ENCODE assay signal across 33 cellular contexts in the genomic region with DNA sequence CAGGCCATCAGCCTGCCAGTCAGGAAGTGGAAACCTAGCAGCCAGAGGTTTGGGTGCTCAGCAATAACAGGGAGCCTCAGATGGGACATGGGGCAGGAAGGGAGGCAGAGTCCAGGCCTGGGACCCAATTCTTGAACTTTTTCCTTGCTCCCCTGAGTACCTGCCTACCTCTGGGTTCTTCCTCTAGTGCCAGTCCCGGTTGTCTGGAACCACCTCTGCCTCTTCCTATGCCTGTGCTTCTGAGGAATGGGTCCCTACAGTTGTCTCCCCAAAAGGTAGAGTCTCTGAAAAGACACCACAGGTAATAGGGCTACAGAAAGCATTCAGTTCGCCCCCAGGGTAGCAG.
"Had no signal": no experiment of that assay in that cellular context is flagged by ENCODE, and none has a peak within 500 bp of the region (broad histone marks: within the 10 kb centered on the region; RNA-seq: fewer than 3 reads in every experiment).

No MANE protein-coding gene starts in this region.

- H3K27me3 ChIP-seq: body of pancreas, brain microvascular endothelial cell had no signal

- H3K4me1 ChIP-seq: body of pancreas, breast epithelium had no signal

- H3K27ac Mint-ChIP-seq: activated B cell treated with CpG ODN at 0.5 μM for 24 hours; activated CD4-positive, alpha-beta memory T cell treated with anti-CD3 and anti-CD28 coated beads for 36 hours; activated CD4-positive, alpha-beta T cell treated with anti-CD3 and anti-CD28 coated beads, Interleukin-2, amount 10 ng/mL, durations not matched to agents 24 days and 14 days; activated CD8-positive, alpha-beta T cell treated with anti-CD3 and anti-CD28 coated beads for 36 hours; activated naive CD4-positive, alpha-beta T cell treated with anti-CD3 and anti-CD28 coated beads, Interleukin-2, amount 10 ng/mL, durations not matched to agents 7 days and 5 days; activated naive CD4-positive, alpha-beta T cell treated with anti-CD3 and anti-CD28 coated beads, Interleukin-2, amount 50 U/mL, for 24 hours; activated naive CD8-positive, alpha-beta T cell; activated naive CD8-positive, alpha-beta T cell treated with anti-CD3 and anti-CD28 coated beads, Interleukin-2, amount 10 ng/mL, durations not matched to agents 7 days and 5 days; activated naive CD8-positive, alpha-beta T cell treated with anti-CD3 and anti-CD28 coated beads, Interleukin-2, amount 50 U/mL, for 24 hours; activated T-cell treated with anti-CD3 and anti-CD28 coated beads, Interleukin-2, amount 50 U/mL, for 72 hours; activated T-helper 1 cell treated with anti-CD3 and anti-CD28 coated beads, Interleukin-12 subunit alpha, Interleukin-12 subunit beta, Interleukin-2, Interleukin-4 antibody, amounts not matched to agents 30 ng/mL and 10 ng/mL and 1 ng/mL, durations not matched to agents 14 hours and 24 hours and 36 hours; activated T-helper 17 cell treated with anti-CD3 and anti-CD28 coated beads, Interleukin-2, amount 50 U/mL, for 72 hours; T-helper 1 cell treated with Interleukin-12 subunit alpha and Interleukin-12 subunit beta and Interleukin-4 antibody, amounts not matched to agents 30 μg/mL and 1 μg/mL, for 36 hours; T-helper 2 cell treated with Interferon-gamma antibody and Interleukin-4, amounts not matched to agents 5 μg/mL and 100 μg/mL, for 36 hours had no signal

- H3K36me3 ChIP-seq: brain microvascular endothelial cell, breast epithelium had no signal

- H3K4me1 Mint-ChIP-seq: activated B cell treated with CpG ODN at 0.5 μM for 24 hours; activated CD4-positive, alpha-beta T cell treated with anti-CD3 and anti-CD28 coated beads, Interleukin-2, amount 10 ng/mL, durations not matched to agents 24 days and 14 days; activated naive CD4-positive, alpha-beta T cell treated with anti-CD3 and anti-CD28 coated beads, Interleukin-2, amount 10 ng/mL, durations not matched to agents 7 days and 5 days; activated naive CD4-positive, alpha-beta T cell treated with anti-CD3 and anti-CD28 coated beads, Interleukin-2, amount 50 U/mL, for 24 hours; activated naive CD8-positive, alpha-beta T cell treated with anti-CD3 and anti-CD28 coated beads, Interleukin-2, amount 50 U/mL, for 24 hours; activated T-helper 17 cell treated with anti-CD3 and anti-CD28 coated beads, Interleukin-2, amount 50 U/mL, for 72 hours had no signal

- DNase-seq: activated B cell treated with CpG ODN at 0.5 μM for 24 hours; activated CD4-positive, alpha-beta memory T cell treated with anti-CD3 and anti-CD28 coated beads for 36 hours; activated CD4-positive, alpha-beta T cell treated with anti-CD3 and anti-CD28 coated beads for 4 hours; activated CD4-positive, alpha-beta T cell treated with anti-CD3 and anti-CD28 coated beads, Interleukin-2, amount 10 ng/mL, durations not matched to agents 24 days and 14 days; activated CD4-positive, alpha-beta T cell treated with anti-CD3 and anti-CD28 coated beads, Interleukin-2, amount 50 U/mL, for 1 hour; activated CD4-positive, alpha-beta T cell treated with anti-CD3 and anti-CD28 coated beads, Interleukin-2, amount 50 U/mL, for 4 hours; activated CD4-positive, CD25-positive, alpha-beta regulatory T cell treated with anti-CD3 and anti-CD28 coated beads, Interleukin-2, amount 50 U/mL, for 72 hours; activated CD8-positive, alpha-beta memory T cell treated with anti-CD3 and anti-CD28 coated beads, Interleukin-2, amount 50 U/mL, for 4 hours; activated CD8-positive, alpha-beta T cell treated with anti-CD3 and anti-CD28 coated beads for 36 hours; activated effector memory CD4-positive, alpha-beta T cell treated with anti-CD3 and anti-CD28 coated beads, Interleukin-2, amount 50 U/mL, for 16 hours; activated gamma-delta T cell treated with Interleukin-2 at 50 U/mL for 16 hours; activated naive CD4-positive, alpha-beta T cell treated with anti-CD3 and anti-CD28 coated beads, Interleukin-2, amount 10 ng/mL, durations not matched to agents 7 days and 5 days; activated naive CD4-positive, alpha-beta T cell treated with Interleukin-2 at 50 U/mL for 16 hours; activated naive CD8-positive, alpha-beta T cell treated with anti-CD3 and anti-CD28 coated beads, Interleukin-2, amount 10 ng/mL, durations not matched to agents 7 days and 5 days; activated naive CD8-positive, alpha-beta T cell treated with anti-CD3 and anti-CD28 coated beads, Interleukin-2, amount 50 U/mL, for 24 hours; activated T-cell treated with anti-CD3 and anti-CD28 coated beads for 4 hours; activated T-cell treated with anti-CD3 and anti-CD28 coated beads, Interleukin-2, amount 50 U/mL, for 1 hour; activated T-cell treated with anti-CD3 and anti-CD28 coated beads, Interleukin-2, amount 50 U/mL, for 4 hours; activated T-cell treated with anti-CD3 and anti-CD28 coated beads, Interleukin-2, amount 50 U/mL, for 72 hours; body of pancreas; brain microvascular endothelial cell; central memory CD4-positive, alpha-beta T cell; T-helper 1 cell; T-helper 2 cell; T-helper 9 cell had no signal

- H3K4me3 Mint-ChIP-seq: activated B cell treated with CpG ODN at 0.5 μM for 24 hours; activated CD4-positive, alpha-beta memory T cell treated with anti-CD3 and anti-CD28 coated beads for 36 hours; activated CD4-positive, alpha-beta T cell treated with anti-CD3 and anti-CD28 coated beads, Interleukin-2, amount 10 ng/mL, durations not matched to agents 24 days and 14 days; activated CD8-positive, alpha-beta T cell treated with anti-CD3 and anti-CD28 coated beads for 36 hours; activated naive CD4-positive, alpha-beta T cell treated with anti-CD3 and anti-CD28 coated beads, Interleukin-2, amount 10 ng/mL, durations not matched to agents 7 days and 5 days; activated naive CD4-positive, alpha-beta T cell treated with anti-CD3 and anti-CD28 coated beads, Interleukin-2, amount 50 U/mL, for 24 hours; activated naive CD8-positive, alpha-beta T cell; activated naive CD8-positive, alpha-beta T cell treated with anti-CD3 and anti-CD28 coated beads, Interleukin-2, amount 10 ng/mL, durations not matched to agents 7 days and 5 days; activated naive CD8-positive, alpha-beta T cell treated with anti-CD3 and anti-CD28 coated beads, Interleukin-2, amount 50 U/mL, for 24 hours; activated T-cell treated with anti-CD3 and anti-CD28 coated beads, Interleukin-2, amount 50 U/mL, for 4 hours; activated T-cell treated with anti-CD3 and anti-CD28 coated beads, Interleukin-2, amount 50 U/mL, for 72 hours; activated T-helper 1 cell treated with anti-CD3 and anti-CD28 coated beads, Interleukin-12 subunit alpha, Interleukin-12 subunit beta, Interleukin-2, Interleukin-4 antibody, amounts not matched to agents 30 ng/mL and 10 ng/mL and 1 ng/mL, durations not matched to agents 14 hours and 24 hours and 36 hours; activated T-helper 17 cell treated with anti-CD3 and anti-CD28 coated beads, Interleukin-2, amount 50 U/mL, for 72 hours; T-helper 1 cell treated with Interleukin-12 subunit alpha and Interleukin-12 subunit beta and Interleukin-4 antibody, amounts not matched to agents 30 μg/mL and 1 μg/mL, for 36 hours; T-helper 2 cell treated with Interferon-gamma antibody and Interleukin-4, amounts not matched to agents 5 μg/mL and 100 μg/mL, for 36 hours had no signal

- H3K27ac ChIP-seq: body of pancreas, brain microvascular endothelial cell, breast epithelium, VCaP had no signal

- ATAC-seq: activated CD8-positive, alpha-beta T cell treated with anti-CD3 and anti-CD28 coated beads for 36 hours; activated naive CD8-positive, alpha-beta T cell treated with anti-CD3 and anti-CD28 coated beads, Interleukin-2, amount 50 U/mL, for 24 hours; activated T-cell treated with anti-CD3 and anti-CD28 coated beads, Interleukin-2, amount 50 U/mL, for 4 hours; activated T-cell treated with anti-CD3 and anti-CD28 coated beads, Interleukin-2, amount 50 U/mL, for 72 hours; activated T-helper 17 cell treated with anti-CD3 and anti-CD28 coated beads, Interleukin-2, amount 50 U/mL, for 72 hours; body of pancreas had no signal

- H3K36me3 Mint-ChIP-seq: activated CD4-positive, alpha-beta memory T cell treated with anti-CD3 and anti-CD28 coated beads for 36 hours; activated naive CD4-positive, alpha-beta T cell treated with anti-CD3 and anti-CD28 coated beads, Interleukin-2, amount 10 ng/mL, durations not matched to agents 7 days and 5 days; activated naive CD4-positive, alpha-beta T cell treated with anti-CD3 and anti-CD28 coated beads, Interleukin-2, amount 50 U/mL, for 24 hours; activated naive CD8-positive, alpha-beta T cell; activated naive CD8-positive, alpha-beta T cell treated with anti-CD3 and anti-CD28 coated beads, Interleukin-2, amount 10 ng/mL, durations not matched to agents 7 days and 5 days had no signal

- H3K4me3 ChIP-seq: body of pancreas, breast epithelium had no signal

- H3K9me3 ChIP-seq: body of pancreas, breast epithelium had no signal

- H3K27me3 Mint-ChIP-seq: activated CD4-positive, alpha-beta memory T cell treated with anti-CD3 and anti-CD28 coated beads for 36 hours; activated CD4-positive, alpha-beta T cell treated with anti-CD3 and anti-CD28 coated beads, Interleukin-2, amount 10 ng/mL, durations not matched to agents 24 days and 14 days; activated CD8-positive, alpha-beta T cell treated with anti-CD3 and anti-CD28 coated beads for 36 hours; activated naive CD4-positive, alpha-beta T cell treated with anti-CD3 and anti-CD28 coated beads, Interleukin-2, amount 10 ng/mL, durations not matched to agents 7 days and 5 days; activated naive CD8-positive, alpha-beta T cell; activated naive CD8-positive, alpha-beta T cell treated with anti-CD3 and anti-CD28 coated beads, Interleukin-2, amount 10 ng/mL, durations not matched to agents 7 days and 5 days; activated naive CD8-positive, alpha-beta T cell treated with anti-CD3 and anti-CD28 coated beads, Interleukin-2, amount 50 U/mL, for 24 hours; activated T-helper 17 cell treated with anti-CD3 and anti-CD28 coated beads, Interleukin-2, amount 50 U/mL, for 72 hours had no signal

- H3K9me3 Mint-ChIP-seq: activated B cell treated with CpG ODN at 0.5 μM for 24 hours; activated CD4-positive, alpha-beta memory T cell treated with anti-CD3 and anti-CD28 coated beads for 36 hours; activated CD4-positive, alpha-beta T cell treated with anti-CD3 and anti-CD28 coated beads, Interleukin-2, amount 10 ng/mL, durations not matched to agents 24 days and 14 days; activated CD8-positive, alpha-beta T cell treated with anti-CD3 and anti-CD28 coated beads for 36 hours; activated naive CD4-positive, alpha-beta T cell treated with anti-CD3 and anti-CD28 coated beads, Interleukin-2, amount 10 ng/mL, durations not matched to agents 7 days and 5 days; activated naive CD4-positive, alpha-beta T cell treated with anti-CD3 and anti-CD28 coated beads, Interleukin-2, amount 50 U/mL, for 24 hours; activated naive CD8-positive, alpha-beta T cell treated with anti-CD3 and anti-CD28 coated beads, Interleukin-2, amount 10 ng/mL, durations not matched to agents 7 days and 5 days; activated naive CD8-positive, alpha-beta T cell treated with anti-CD3 and anti-CD28 coated beads, Interleukin-2, amount 50 U/mL, for 24 hours; activated T-cell treated with anti-CD3 and anti-CD28 coated beads, Interleukin-2, amount 50 U/mL, for 4 hours; activated T-cell treated with anti-CD3 and anti-CD28 coated beads, Interleukin-2, amount 50 U/mL, for 72 hours; activated T-helper 1 cell treated with anti-CD3 and anti-CD28 coated beads, Interleukin-12 subunit alpha, Interleukin-12 subunit beta, Interleukin-2, Interleukin-4 antibody, amounts not matched to agents 30 ng/mL and 10 ng/mL and 1 ng/mL, durations not matched to agents 14 hours and 24 hours and 36 hours; activated T-helper 17 cell treated with anti-CD3 and anti-CD28 coated beads, Interleukin-2, amount 50 U/mL, for 72 hours; T-helper 1 cell treated with Interleukin-12 subunit alpha and Interleukin-12 subunit beta and Interleukin-4 antibody, amounts not matched to agents 30 μg/mL and 1 μg/mL, for 36 hours; T-helper 2 cell treated with Interferon-gamma antibody and Interleukin-4, amounts not matched to agents 5 μg/mL and 100 μg/mL, for 36 hours had no signal
